In the genomic region with DNA sequence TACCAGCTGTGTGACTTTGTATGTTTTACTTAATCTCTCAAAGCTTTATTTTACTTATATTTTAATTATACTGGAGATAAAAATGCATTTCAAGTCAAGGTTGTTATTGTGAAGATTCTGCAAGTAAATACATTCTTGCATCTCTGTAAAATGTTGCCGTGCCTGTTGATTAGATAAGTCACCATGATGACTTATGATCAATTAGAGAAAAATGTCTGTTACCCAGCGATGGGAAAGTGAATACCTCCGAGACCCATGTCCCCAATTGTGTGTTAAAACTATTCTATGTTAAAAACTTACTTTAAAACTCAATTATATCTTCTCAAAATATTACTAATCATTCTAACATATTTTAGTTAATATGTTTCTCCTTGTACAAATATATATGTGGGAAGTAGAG, we compare ENCODE assay signal across 10 cellular contexts.
"Had no signal": no experiment of that assay in that cellular context is flagged by ENCODE, and none has a peak within 500 bp of the region (broad histone marks: within the 10 kb centered on the region; RNA-seq: fewer than 3 reads in every experiment).

No MANE protein-coding gene starts in this region.

- H3K9me3 ChIP-seq: HAP-1 had no signal

- H3K36me3 ChIP-seq: HAP-1 had no signal

- H3K4me3 Mint-ChIP-seq: H9, HFFc6 had no signal

- DNase-seq: GM23248, GOT3, H7, H9, HCEC 1CT, HFFc6 had no signal

- H2AFZ ChIP-seq: GM23248 had no signal

- H3K4me1 ChIP-seq: HAP-1 had no signal

- H3K9ac ChIP-seq: GM23248 had no signal

- H3K4me3 ChIP-seq: GM23248, HAP-1 had no signal

- H3K9me3 Mint-ChIP-seq: H9, HFFc6 had no signal

- H3K27ac ChIP-seq: GM23248 had no signal

- H3K27ac Mint-ChIP-seq: H9, HFFc6 had no signal

- FAIRE-seq: H1, H54 had no signal

- ATAC-seq: HCT116 had no signal
